7 cellular contexts compared by ENCODE assay signal in the genomic region with DNA sequence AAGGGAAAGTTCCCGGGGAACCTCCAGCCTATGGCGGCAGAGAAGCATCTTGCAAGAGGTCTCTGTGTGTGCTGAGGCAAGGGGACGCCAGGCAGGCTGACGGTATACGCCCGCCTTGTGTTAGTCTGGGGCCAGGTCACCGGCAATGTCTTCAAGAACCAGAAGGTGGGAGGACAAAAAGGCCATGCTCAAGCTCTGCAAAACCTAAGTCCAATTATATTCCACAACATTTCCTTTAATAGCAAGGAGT. TPM values are rescaled to one million over a fixed set of nuclear protein-coding genes. Genes with fewer than 3 reads are reported as not detected.
DNase-seq lines count a peak whose midpoint lies in the region; ATAC-seq, FAIRE-seq and TF ChIP-seq lines count a peak whose summit lies in the region.

No MANE protein-coding gene starts in this region.

- H3K4me3 ChIP-seq in NT2/D1 (ENCODE audit: insufficient read length, low read depth) (peak overlapping the region; percentile 95), endothelial cell of umbilical vein (replicated peaks in 1 of 3; ENCODE audit: insufficient read depth in 1 of 3, low read depth in 1 of 3, low read length in 3 of 3) (peak overlapping the region; percentile 68 to 87 (median 87)), rectal smooth muscle tissue (ENCODE audit: low read length) (peak overlapping the region; percentile 86)

- peak overlapping the region; percentile 36 for H2AFZ ChIP-seq in endothelial cell of umbilical vein (ENCODE audit: low read depth, low read length)

- no peak for TF ChIP-seq POLR2A in endothelial cell of umbilical vein (IDR thresholded peaks at IDR 0.05; ENCODE audit: low read depth, low read length)

- H3K27ac ChIP-seq in endothelial cell of umbilical vein (ENCODE audit: insufficient read depth, low read depth, low read length) (peak overlapping the region; percentile 86), rectal smooth muscle tissue (ENCODE audit: low read depth, low read length) (peak overlapping the region; percentile 86)

- H3K9ac ChIP-seq in NT2/D1 (ENCODE audit: insufficient read length, low read depth) (peak overlapping the region; percentile 95), endothelial cell of umbilical vein (replicated peaks; ENCODE audit: extremely low read depth, insufficient read depth, low read length) (peak overlapping the region; percentile 97), rectal smooth muscle tissue (ENCODE audit: low read length) (peak overlapping the region; percentile 46)

- dilution Hi-C loops in endothelial cell of umbilical vein (cut with MboI; ENCODE audit: extremely low pct_ligation_motif_present, low sequenced_read_pairs), result no loop called here

- no peak for FAIRE-seq in endothelial cell of umbilical vein (lab: Jason Lieb, UNC)

- H3K36me3 ChIP-seq in NT2/D1 (ENCODE audit: insufficient read depth, insufficient read length, low read length) (peaks cover 32% of the 10 kb centered on the region), endothelial cell of umbilical vein (ENCODE audit: control insufficient read depth in 2 of 2, extremely low read depth in 1 of 2, insufficient read depth in 2 of 2, low read length in 2 of 2) (peaks cover 3 to 18% of the 10 kb centered on the region in 2 experiments), rectal smooth muscle tissue (ENCODE audit: control insufficient read depth, insufficient read depth, low read length) (peaks cover 17% of the 10 kb centered on the region)

- CTCF ChIA-PET in endothelial cell of umbilical vein (lab: Charles Lee), result interaction anchor here (0.6 to 2.3 kb wide), 12 partner anchors 9 to 796 kb away, joined by 3 to 22 read pairs (median 4); a partner anchor contains a TSS

- H3K9me1 ChIP-seq in endothelial cell of umbilical vein (replicated peaks; ENCODE audit: control insufficient read depth, extremely low read depth, insufficient read depth, low read length), result no peaks in the 10 kb centered on the region

- TF ChIP-seq CTCF in endothelial cell of umbilical vein (IDR thresholded peaks at IDR 0.05; ENCODE audit: extremely low read depth in 1 of 2, insufficient read depth in 1 of 2, low read depth in 1 of 2, low read length in 2 of 2), result no peak

- intact Hi-C loops in endothelial cell of umbilical vein (cut with micrococcal nuclease), result loop anchor here (1.0 to 10.0 kb wide), 11 partner anchors 15 to 791 kb away; a partner anchor contains a TSS

- no peaks in the 10 kb centered on the region for H3K4me1 ChIP-seq in NT2/D1 (ENCODE audit: insufficient read depth, insufficient read length)
- peaks cover 14% of the 10 kb centered on the region for H3K4me1 ChIP-seq in endothelial cell of umbilical vein (ENCODE audit: control insufficient read depth, extremely low read depth, insufficient read depth, low read length)
- peaks cover 10% of the 10 kb centered on the region for H3K4me1 ChIP-seq in rectal smooth muscle tissue (ENCODE audit: control insufficient read depth, insufficient read depth, low read length)

- no peaks in the 10 kb centered on the region for H3K9me3 ChIP-seq in NT2/D1 (ENCODE audit: insufficient read depth, low read length)
- H3K9me3 ChIP-seq in endothelial cell of umbilical vein (replicated peaks; ENCODE audit: control insufficient read depth, insufficient read depth, low read length), result no peaks in the 10 kb centered on the region

- peak; percentile 6 for ATAC-seq in GM21526 (IDR thresholded peaks at IDR 0.05; ENCODE audit: low FRiP score, unreplicated experiment)
- no peak for ATAC-seq in GM18519 (IDR thresholded peaks at IDR 0.05; ENCODE audit: low FRiP score, unreplicated experiment)
- ATAC-seq in esophagus mucosa, result no peak

- no TSS peak for BruUV-seq in endothelial cell of umbilical vein (replicated peaks; lab: Mats Ljungman, UMichigan)

- peaks cover 51% of the 10 kb centered on the region for H3K79me2 ChIP-seq in endothelial cell of umbilical vein (ENCODE audit: control insufficient read depth, insufficient read depth, low read length)

- no peak for DNase-seq in NT2/D1 (ENCODE audit: low read depth, low spot score)
- DNase-seq in endothelial cell of umbilical vein (ENCODE audit: low read depth, low spot score), result no peak
- DNase-seq in iPS-NIHi7 (ENCODE audit: extremely low spot score), result no peak

- peak overlapping the region; percentile 79 for H3K4me2 ChIP-seq in endothelial cell of umbilical vein (ENCODE audit: insufficient read depth, low read length)

- POLR2A ChIA-PET in endothelial cell of umbilical vein (lab: Charles Lee), result interaction anchor here (0.9 to 1.8 kb wide), 4 partner anchors 11 to 107 kb away, joined by 5 to 9 read pairs (median 6); a partner anchor contains a TSS

- no peaks in the 10 kb centered on the region for H4K20me1 ChIP-seq in endothelial cell of umbilical vein (replicated peaks; ENCODE audit: control insufficient read depth, extremely low read depth, insufficient read depth, low read length)

- H3K27me3 ChIP-seq in NT2/D1 (ENCODE audit: insufficient read depth, insufficient read length) (no peaks in the 10 kb centered on the region), endothelial cell of umbilical vein (ENCODE audit: control insufficient read depth in 2 of 2, insufficient read depth in 2 of 2, low read length in 2 of 2) (no peaks in the 10 kb centered on the region), rectal smooth muscle tissue (ENCODE audit: control insufficient read depth, insufficient read depth, low read length) (no peaks in the 10 kb centered on the region)

TF ChIP-seq in endothelial cell of umbilical vein, 7 proteins besides CTCF, POLR2A, EP300 and RAD21 (continues in another document):
- no peak for TF ChIP-seq JUN (IDR thresholded peaks at IDR 0.05; ENCODE audit: borderline replicate concordance, insufficient read depth, insufficient read length, low read depth)
- TF ChIP-seq MYC (IDR thresholded peaks at IDR 0.05; ENCODE audit: low read depth, low read length), result no peak
- TF ChIP-seq FOS (IDR thresholded peaks at IDR 0.05; ENCODE audit: borderline replicate concordance, insufficient read depth, low read length), result no peak
- TF ChIP-seq EZH2 (IDR thresholded peaks at IDR 0.05; ENCODE audit: borderline replicate concordance, low read depth, low read length, severe bottlenecking), result no peak
- TF ChIP-seq, protein P1, sequence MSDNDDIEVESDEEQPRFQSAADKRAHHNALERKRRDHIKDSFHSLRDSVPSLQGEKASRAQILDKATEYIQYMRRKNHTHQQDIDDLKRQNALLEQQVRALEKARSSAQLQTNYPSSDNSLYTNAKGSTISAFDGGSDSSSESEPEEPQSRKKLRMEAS (IDR thresholded peaks at IDR 0.05; ENCODE audit: insufficient read depth, insufficient read length), result no peak

RNA-seq across cellular contexts. Expression of a gene that starts 0.3 kb away (rescaled TPM):
- total RNA-seq in endothelial cell of umbilical vein (11.6 and 13.3 TPM in 2 replicates), esophagus mucosa (5.3 TPM)
- 11.8 and 14.4 TPM in 2 replicates for polyA plus RNA-seq in endothelial cell of umbilical vein
- polyA plus RNA-seq in endothelial cell of umbilical vein (2011; cell fraction: cytosol; rRNA removed), result 5.1 and 7.3 TPM in 2 replicates
- polyA plus RNA-seq in endothelial cell of umbilical vein (2011; cell fraction: nucleus; rRNA removed), result 5.0 and 5.7 TPM in 2 replicates
- polyA plus RNA-seq in endothelial cell of umbilical vein (2012), result 6.3 TPM in 2 replicates
- polyA minus RNA-seq in endothelial cell of umbilical vein, result 6.9 and 8.0 TPM in 2 replicates
- polyA minus RNA-seq in endothelial cell of umbilical vein (2011; cell fraction: cytosol; rRNA and poly(A)+ RNA removed), result 14.7 TPM
- 4.0 and 7.6 TPM in 2 replicates for polyA minus RNA-seq in endothelial cell of umbilical vein (2011; cell fraction: nucleus; rRNA and poly(A)+ RNA removed)

RNA-seq across cellular contexts. Expression of a gene that starts 0.5 kb away (rescaled TPM):
- total RNA-seq in endothelial cell of umbilical vein (13.1 and 15.9 TPM in 2 replicates), esophagus mucosa (9.0 TPM)
- polyA plus RNA-seq in endothelial cell of umbilical vein, result 4.1 and 5.9 TPM in 2 replicates
- polyA plus RNA-seq in endothelial cell of umbilical vein (2011; cell fraction: cytosol; rRNA removed), result 2.7 and 3.3 TPM in 2 replicates
- polyA plus RNA-seq in endothelial cell of umbilical vein (2011; cell fraction: nucleus; rRNA removed), result 7.1 and 8.5 TPM in 2 replicates
- 8.0 and 8.4 TPM in 2 replicates for polyA plus RNA-seq in endothelial cell of umbilical vein (2012)
- 9.7 and 23.9 TPM in 2 replicates for polyA minus RNA-seq in endothelial cell of umbilical vein
- 7.4 TPM for polyA minus RNA-seq in endothelial cell of umbilical vein (2011; cell fraction: cytosol; rRNA and poly(A)+ RNA removed)
- polyA minus RNA-seq in endothelial cell of umbilical vein (2011; cell fraction: nucleus; rRNA and poly(A)+ RNA removed), result 13.3 and 20.9 TPM in 2 replicates

RNA-seq across cellular contexts. Expression of a gene that starts 15.0 kb away (rescaled TPM):
- total RNA-seq in endothelial cell of umbilical vein, result 2.8 and 4.5 TPM in 2 replicates
- 3.5 and 4.6 TPM in 2 replicates for polyA plus RNA-seq in endothelial cell of umbilical vein
- polyA plus RNA-seq in endothelial cell of umbilical vein (2011; cell fraction: cytosol; rRNA removed), result 0.49 and 0.90 TPM in 2 replicates
- polyA plus RNA-seq in endothelial cell of umbilical vein (2011; cell fraction: nucleus; rRNA removed), result 23.7 and 25.2 TPM in 2 replicates
- 1.4 and 1.8 TPM in 2 replicates for polyA plus RNA-seq in endothelial cell of umbilical vein (2012)
- polyA minus RNA-seq in endothelial cell of umbilical vein, result 1.1 and 1.7 TPM in 2 replicates
- 0.20 TPM for polyA minus RNA-seq in endothelial cell of umbilical vein (2011; cell fraction: cytosol; rRNA and poly(A)+ RNA removed)
- polyA minus RNA-seq in endothelial cell of umbilical vein (2011; cell fraction: nucleus; rRNA and poly(A)+ RNA removed), result 2.5 and 4.8 TPM in 2 replicates
- total RNA-seq in esophagus mucosa, result 0.48 TPM

RNA-seq across cellular contexts. Expression of a gene that starts 20.8 kb away (rescaled TPM):
- total RNA-seq in endothelial cell of umbilical vein (91.8 and 93.5 TPM in 2 replicates), esophagus mucosa (22.3 TPM)
- polyA plus RNA-seq in endothelial cell of umbilical vein, result 586 and 728 TPM in 2 replicates
- 280 and 326 TPM in 2 replicates for polyA plus RNA-seq in endothelial cell of umbilical vein (2011; cell fraction: cytosol; rRNA removed)
- 108 and 116 TPM in 2 replicates for polyA plus RNA-seq in endothelial cell of umbilical vein (2011; cell fraction: nucleus; rRNA removed)
- 127 and 148 TPM in 2 replicates for polyA plus RNA-seq in endothelial cell of umbilical vein (2012)
- 286 and 321 TPM in 2 replicates for polyA minus RNA-seq in endothelial cell of umbilical vein
- 75.9 TPM for polyA minus RNA-seq in endothelial cell of umbilical vein (2011; cell fraction: cytosol; rRNA and poly(A)+ RNA removed)
- 22.7 and 23.5 TPM in 2 replicates for polyA minus RNA-seq in endothelial cell of umbilical vein (2011; cell fraction: nucleus; rRNA and poly(A)+ RNA removed)

RNA-seq across cellular contexts. Expression of a gene that starts 34.4 kb away (rescaled TPM):
- total RNA-seq in endothelial cell of umbilical vein (56.5 and 57.8 TPM in 2 replicates), esophagus mucosa (21.5 TPM)
- polyA plus RNA-seq in endothelial cell of umbilical vein, result 78.3 and 96.7 TPM in 2 replicates
- polyA plus RNA-seq in endothelial cell of umbilical vein (2011; cell fraction: cytosol; rRNA removed), result 54.0 and 59.0 TPM in 2 replicates
- polyA plus RNA-seq in endothelial cell of umbilical vein (2011; cell fraction: nucleus; rRNA removed), result 47.8 and 53.5 TPM in 2 replicates
- polyA plus RNA-seq in endothelial cell of umbilical vein (2012), result 55.8 and 72.9 TPM in 2 replicates
- 27.8 and 28.1 TPM in 2 replicates for polyA minus RNA-seq in endothelial cell of umbilical vein
- 20.4 TPM for polyA minus RNA-seq in endothelial cell of umbilical vein (2011; cell fraction: cytosol; rRNA and poly(A)+ RNA removed)
- 14.4 and 19.6 TPM in 2 replicates for polyA minus RNA-seq in endothelial cell of umbilical vein (2011; cell fraction: nucleus; rRNA and poly(A)+ RNA removed)

Comparison
In these comparisons a context has a peak if more than half of its experiments do, and no peak if none do; other contexts are left out.
1. H3K9ac ChIP-seq: peak in every context shown above with its lines; median percentile 97 in endothelial cell of umbilical vein; 95 in NT2/D1; 46 in rectal smooth muscle tissue.